ENCODE assay signal across 30 cellular contexts in the genomic region with DNA sequence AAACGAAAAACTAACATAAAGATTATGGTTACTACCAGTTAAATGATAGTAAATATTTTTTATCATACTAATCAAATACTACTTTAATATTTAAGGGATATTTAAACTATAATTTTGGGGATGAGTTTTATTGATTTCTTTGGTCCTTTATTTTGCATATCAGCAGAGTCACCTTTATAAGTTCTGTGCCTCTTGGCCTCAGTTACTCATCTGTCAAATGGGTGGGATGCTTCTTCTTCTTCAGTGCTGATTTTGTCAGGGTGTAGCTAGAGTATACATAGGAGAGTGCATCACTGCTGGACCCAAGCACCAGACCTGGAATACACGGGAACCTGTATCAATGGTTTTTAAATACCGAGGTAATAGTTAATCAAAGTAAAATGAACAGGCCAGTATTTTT. TPM values are rescaled to one million over a fixed set of nuclear protein-coding genes. Genes with fewer than 3 reads are reported as not detected.
"Had no signal": no experiment of that assay in that cellular context is flagged by ENCODE, and none has a peak within 500 bp of the region (broad histone marks: within the 10 kb centered on the region; RNA-seq: fewer than 3 reads in every experiment).

No MANE protein-coding gene starts in this region.

- DNase-seq: activated B cell treated with CpG ODN at 0.5 μM for 24 hours; activated CD4-positive, alpha-beta memory T cell treated with anti-CD3 and anti-CD28 coated beads for 36 hours; activated CD4-positive, alpha-beta T cell treated with anti-CD3 and anti-CD28 coated beads for 4 hours; activated CD4-positive, alpha-beta T cell treated with anti-CD3 and anti-CD28 coated beads, Interleukin-2, amount 10 ng/mL, durations not matched to agents 24 days and 14 days; activated CD4-positive, alpha-beta T cell treated with anti-CD3 and anti-CD28 coated beads, Interleukin-2, amount 50 U/mL, for 1 hour; activated CD4-positive, alpha-beta T cell treated with anti-CD3 and anti-CD28 coated beads, Interleukin-2, amount 50 U/mL, for 4 hours; activated CD4-positive, CD25-positive, alpha-beta regulatory T cell treated with anti-CD3 and anti-CD28 coated beads, Interleukin-2, amount 50 U/mL, for 72 hours; activated CD8-positive, alpha-beta memory T cell treated with anti-CD3 and anti-CD28 coated beads, Interleukin-2, amount 50 U/mL, for 4 hours; activated CD8-positive, alpha-beta T cell treated with anti-CD3 and anti-CD28 coated beads for 36 hours; activated gamma-delta T cell; activated naive CD4-positive, alpha-beta T cell treated with anti-CD3 and anti-CD28 coated beads, Interleukin-2, amount 10 ng/mL, durations not matched to agents 7 days and 5 days; activated naive CD4-positive, alpha-beta T cell treated with Interleukin-2 at 50 U/mL for 16 hours; activated naive CD8-positive, alpha-beta T cell treated with anti-CD3 and anti-CD28 coated beads, Interleukin-2, amount 10 ng/mL, durations not matched to agents 7 days and 5 days; activated naive CD8-positive, alpha-beta T cell treated with anti-CD3 and anti-CD28 coated beads, Interleukin-2, amount 50 U/mL, for 24 hours; activated T-cell treated with anti-CD3 and anti-CD28 coated beads for 4 hours; activated T-cell treated with anti-CD3 and anti-CD28 coated beads, Interleukin-2, amount 50 U/mL, for 1 hour; activated T-cell treated with anti-CD3 and anti-CD28 coated beads, Interleukin-2, amount 50 U/mL, for 4 hours; activated T-cell treated with anti-CD3 and anti-CD28 coated beads, Interleukin-2, amount 50 U/mL, for 72 hours; amygdala; anterior cingulate cortex; central memory CD4-positive, alpha-beta T cell; T-helper 1 cell; T-helper 2 cell; T-helper 9 cell had no signal

- FAIRE-seq: TTC549 had no signal

- H3K36me3 ChIP-seq: ascending aorta had no signal

- ATAC-seq: activated CD8-positive, alpha-beta T cell treated with anti-CD3 and anti-CD28 coated beads for 36 hours; activated naive CD8-positive, alpha-beta T cell treated with anti-CD3 and anti-CD28 coated beads, Interleukin-2, amount 50 U/mL, for 24 hours; activated T-cell treated with anti-CD3 and anti-CD28 coated beads, Interleukin-2, amount 50 U/mL, for 4 hours; activated T-cell treated with anti-CD3 and anti-CD28 coated beads, Interleukin-2, amount 50 U/mL, for 72 hours; activated T-helper 17 cell treated with anti-CD3 and anti-CD28 coated beads, Interleukin-2, amount 50 U/mL, for 72 hours had no signal

- H3K27me3 ChIP-seq: ascending aorta had no signal

- H3K27ac ChIP-seq: ascending aorta, VCaP had no signal

- H3K4me3 ChIP-seq: ascending aorta had no signal

- H3K9me3 ChIP-seq: ascending aorta had no signal

RNA-seq across cellular contexts. Expression of a gene that starts 5.6 kb away (rescaled TPM):
- total RNA-seq: activated B cell treated with CpG ODN at 0.5 μM for 24 hours; activated CD4-positive, alpha-beta T cell treated with anti-CD3 and anti-CD28 coated beads, Interleukin-2, amount 10 ng/mL, durations not matched to agents 24 days and 14 days; activated CD8-positive, alpha-beta memory T cell treated with anti-CD3 and anti-CD28 coated beads for 36 hours; activated CD8-positive, alpha-beta T cell treated with anti-CD3 and anti-CD28 coated beads for 36 hours; activated naive CD8-positive, alpha-beta T cell treated with anti-CD3 and anti-CD28 coated beads, Interleukin-2, amount 10 ng/mL, durations not matched to agents 7 days and 5 days; activated T-cell treated with anti-CD3 and anti-CD28 coated beads, Interleukin-2, amount 50 U/mL, for 72 hours; activated T-helper 1 cell treated with anti-CD3 and anti-CD28 coated beads, Interleukin-12 subunit alpha, Interleukin-12 subunit beta, Interleukin-2, Interleukin-4 antibody, amounts not matched to agents 30 ng/mL and 10 ng/mL and 1 ng/mL, durations not matched to agents 14 hours and 24 hours and 36 hours; activated T-helper 17 cell treated with anti-CD3 and anti-CD28 coated beads, Interleukin-2, amount 50 U/mL, for 72 hours had no signal
